ENCODE assay signal across 8 cellular contexts in the genomic region with DNA sequence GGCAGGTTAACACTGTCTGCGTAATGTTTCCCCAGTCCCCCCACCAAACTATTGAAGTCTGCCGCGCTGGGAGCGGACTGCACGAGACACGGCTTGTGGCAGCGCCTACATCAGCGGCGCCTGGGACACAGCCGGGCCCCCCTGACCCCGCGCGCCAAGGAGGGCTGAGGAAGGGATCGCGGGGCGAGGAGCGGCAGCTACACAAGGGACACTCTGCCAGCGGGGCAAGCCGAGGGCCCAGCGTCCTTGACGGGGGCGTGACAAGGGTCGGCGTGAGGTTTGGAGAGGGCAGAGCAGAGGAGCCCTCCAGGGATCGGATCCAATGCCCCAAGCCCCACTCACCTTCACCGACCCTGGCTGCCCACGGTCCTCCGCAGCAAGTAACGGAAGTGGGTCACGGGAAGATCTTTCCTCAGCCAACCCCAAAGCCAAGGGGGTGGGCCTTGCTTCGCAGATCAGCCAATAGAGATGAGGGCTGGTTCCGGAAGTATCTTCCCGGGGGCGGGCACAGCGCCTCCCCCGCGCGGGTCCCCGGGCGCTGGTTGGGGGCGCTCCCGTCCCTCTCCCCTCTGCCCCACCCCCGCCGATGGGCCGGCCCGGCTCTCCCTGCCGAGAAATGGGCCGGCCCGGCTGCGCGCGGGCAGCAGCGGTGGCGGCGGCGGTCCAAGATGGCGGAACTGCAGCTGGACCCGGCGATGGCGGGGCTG. TPM values are rescaled to one million over a fixed set of nuclear protein-coding genes. Genes with fewer than 3 reads are reported as not detected.
DNase-seq lines count a peak whose midpoint lies in the region; ATAC-seq, FAIRE-seq and TF ChIP-seq lines count a peak whose summit lies in the region.

A gene (minus strand): TSS at position 387 of the 707 bp plus-strand sequence. CDS start 4,319 bp downstream, outside the sequence.
A gene with protein sequence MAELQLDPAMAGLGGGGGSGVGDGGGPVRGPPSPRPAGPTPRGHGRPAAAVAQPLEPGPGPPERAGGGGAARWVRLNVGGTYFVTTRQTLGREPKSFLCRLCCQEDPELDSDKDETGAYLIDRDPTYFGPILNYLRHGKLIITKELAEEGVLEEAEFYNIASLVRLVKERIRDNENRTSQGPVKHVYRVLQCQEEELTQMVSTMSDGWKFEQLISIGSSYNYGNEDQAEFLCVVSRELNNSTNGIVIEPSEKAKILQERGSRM (plus strand): TSS at position 643 of the 707 bp plus-strand sequence. CDS start 26 bp downstream, at position 669.

- H3K4me1 ChIP-seq in heart right ventricle (peaks cover 6 to 50% (median 31%) of the 10 kb centered on the region in 9 donors), upper lobe of right lung (peaks cover 25% of the 10 kb centered on the region)

- peak; percentile 92 for ATAC-seq in HG02852 (IDR thresholded peaks at IDR 0.05; ENCODE audit: unreplicated experiment)
- ATAC-seq in heart right ventricle = peak; percentile 98 to 99 (median 98)
- ATAC-seq in upper lobe of right lung = peak; percentile 100

- H3K9me3 ChIP-seq in heart right ventricle (no peaks in the 10 kb centered on the region), upper lobe of right lung (no peaks in the 10 kb centered on the region)

- H3K27ac ChIP-seq in heart right ventricle (peak within 1 kb of the TSS; percentile 93 to 99 (median 98)), upper lobe of right lung (peak within 1 kb of the TSS; percentile 98)

- DNase-seq in GM12892 (ENCODE audit: insufficient read length) (peak; percentile 97), NCI-H146 (lab: John Stamatoyannopoulos, UW) (peak; percentile 96), T-helper 1 cell (peak; percentile 86 to 97 (median 92)), amniotic epithelial cell (ENCODE audit: low read depth) (peak; percentile 97), heart right ventricle (peak; percentile 96 to 97), posterior vena cava (ENCODE audit: low spot score) (peak; percentile 98), upper lobe of right lung (peak; percentile 98)

- intact Hi-C loops in heart right ventricle (cut with DNase I) (loop anchor here in 3 of 10 donors (5.0 to 10.0 kb wide), 3 partner anchors 59 to 158 kb away; a partner anchor contains a TSS), posterior vena cava (cut with DNase I) (loop anchor here in 1 of 2 donors (10.0 kb wide), 1 partner anchor 158 kb away; a partner anchor contains a TSS), upper lobe of right lung (cut with DNase I) (no loop called here)

- TF ChIP-seq CTCF in heart right ventricle (IDR thresholded peaks at IDR 0.05) (peak in 2 of 9 donors; percentile 8 to 11), upper lobe of right lung (IDR thresholded peaks at IDR 0.05) (peak; percentile 7)

- 0% methylated on average over 41 to 60 of the region's 60 CpGs for WGBS in heart right ventricle, 2 donors

- peak within 1 kb of the TSS; percentile 74 to 100 (median 92) for H3K4me3 ChIP-seq in heart right ventricle
- peak within 1 kb of the TSS; percentile 98 for H3K4me3 ChIP-seq in upper lobe of right lung

- H3K36me3 ChIP-seq in heart right ventricle = peaks cover 0 to 47% (median 6%) of the 10 kb centered on the region in 9 donors
- peaks cover 15% of the 10 kb centered on the region for H3K36me3 ChIP-seq in upper lobe of right lung

- H3K27me3 ChIP-seq in heart right ventricle (no peaks in the 10 kb centered on the region), upper lobe of right lung (no peaks in the 10 kb centered on the region)

- peak; percentile 93 for TF ChIP-seq POLR2A in GM12892 (IDR thresholded peaks at IDR 0.05; ENCODE audit: low read depth, low read length)

- FAIRE-seq in GM12892 (lab: Jason Lieb, UNC) = peak; percentile 94

RNA-seq across cellular contexts. Expression of the first gene that starts in this region (rescaled TPM):
- polyA plus RNA-seq in GM12892 (2012; ENCODE audit: missing spikeins) = 366 TPM
- total RNA-seq in heart right ventricle (1,000 to 10,000 TPM in 1 of 10 donors, 100 to 1,000 TPM in 9; 678 to 1,003 (median 867) TPM), posterior vena cava (100 to 1,000 TPM; 205 to 235 TPM), upper lobe of right lung (155 TPM)
- 1,000 to 10,000 TPM in 1 of 2 donors, 100 to 1,000 TPM in 1; 870 to 2,296 TPM for polyA plus RNA-seq in heart right ventricle

RNA-seq across cellular contexts. Expression of the second gene that starts in this region (rescaled TPM):
- polyA plus RNA-seq in GM12892 (2012; ENCODE audit: missing spikeins) = 9.9 TPM
- total RNA-seq in heart right ventricle (10 to 100 TPM; 19.6 to 41.1 (median 29.6) TPM), posterior vena cava (10 to 100 TPM; 23.0 to 25.0 TPM), upper lobe of right lung (25.3 TPM)
- 10 to 100 TPM; 11.8 to 19.2 TPM for polyA plus RNA-seq in heart right ventricle

Comparison
In these comparisons a context has a peak if more than half of its experiments do, and no peak if none do; other contexts are left out.
1. Peak in every context shown above with its lines: DNase-seq, ATAC-seq, H3K4me3 ChIP-seq and H3K27ac ChIP-seq.